1 cellular context compared by ENCODE assay signal in genomic region chr6:31945154-31945506, GRCh38.
TF ChIP-seq lines count a peak whose summit lies in the region.

No MANE protein-coding gene starts in this region.

TF ChIP-seq in A549, 52 proteins besides CTCF, POLR2A, EP300 and RAD21 (continued from another document):
- TF ChIP-seq REST (IDR thresholded peaks at IDR 0.05) (no peak), NR3C1 (IDR thresholded peaks at IDR 0.05) (no peak), KDM1A (IDR thresholded peaks at IDR 0.05; ENCODE audit: low read depth) (no peak), POLR2AphosphoS2 (conservative IDR thresholded peaks at IDR 0.05; ENCODE audit: low read length) (no peak), TFCP2L1 (CRISPR knock-in tag; IDR thresholded peaks at IDR 0.05) (no peak), CHD2 (IDR thresholded peaks at IDR 0.05; ENCODE audit: low read length, partially characterized antibody) (no peak), MYC (IDR thresholded peaks at IDR 0.05; ENCODE audit: borderline replicate concordance, low read length) (no peak), GATA3 (IDR thresholded peaks at IDR 0.05; ENCODE audit: borderline replicate concordance) (no peak), SREBF2 (IDR thresholded peaks at IDR 0.05) (no peak)
- TF ChIP-seq, protein P1, sequence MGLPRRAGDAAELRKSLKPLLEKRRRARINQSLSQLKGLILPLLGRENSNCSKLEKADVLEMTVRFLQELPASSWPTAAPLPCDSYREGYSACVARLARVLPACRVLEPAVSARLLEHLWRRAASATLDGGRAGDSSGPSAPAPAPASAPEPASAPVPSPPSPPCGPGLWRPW (IDR thresholded peaks at IDR 0.05) = no peak
